In the genomic region with DNA sequence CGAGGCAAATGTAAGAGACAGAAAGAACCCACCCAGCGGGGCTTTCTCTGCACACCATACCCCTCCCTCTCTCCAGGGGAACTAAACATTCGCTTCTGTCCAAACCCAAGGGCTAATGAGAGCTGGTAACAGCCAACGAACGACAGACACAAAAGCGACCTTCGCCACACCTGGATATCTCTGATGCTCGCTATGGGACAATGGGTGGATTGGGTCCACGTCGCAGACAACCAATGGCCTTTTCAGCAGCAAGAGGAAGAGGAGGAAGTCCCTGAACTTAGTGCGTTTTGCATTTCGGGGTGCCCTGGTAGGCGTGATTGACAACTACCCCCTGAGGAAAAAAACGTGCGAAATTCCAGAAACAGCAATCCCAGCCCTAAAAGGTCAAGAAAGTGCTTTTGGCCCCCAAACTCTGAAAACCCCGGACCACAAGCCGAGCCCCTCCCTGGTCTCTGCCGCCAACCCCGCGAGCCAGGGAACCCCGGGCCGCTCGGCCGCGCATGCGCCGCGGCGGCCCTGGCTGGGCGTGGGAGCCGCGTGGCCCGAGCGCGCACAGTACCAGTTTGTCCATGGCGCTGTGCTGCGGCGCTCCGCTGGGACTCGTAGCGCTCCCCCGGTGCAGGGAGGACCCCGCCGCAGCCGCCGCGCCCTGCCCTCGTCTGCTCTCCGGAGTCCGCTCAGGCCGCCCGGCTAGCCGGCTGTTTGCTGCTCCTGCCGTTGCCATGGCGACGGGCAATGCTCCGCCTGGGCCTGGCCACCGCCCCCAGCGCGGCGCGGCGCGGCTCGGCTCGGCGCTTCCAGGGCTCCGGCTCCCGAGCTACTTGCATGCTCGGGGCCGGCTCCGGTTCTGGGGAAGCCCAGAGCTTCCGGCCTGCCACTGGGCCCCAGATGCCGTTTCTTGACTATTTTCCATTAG, we compare ENCODE assay signal across 8 cellular contexts.
A peak's percentile ranks its signal among the peaks of the same experiment; 100 is the strongest.
DNase-seq lines count a peak whose midpoint lies in the region; ATAC-seq and TF ChIP-seq lines count a peak whose summit lies in the region.

No MANE protein-coding gene starts in this region.

- peak overlapping the region; percentile 59 for H3K27ac ChIP-seq in RWPE2 (ENCODE audit: poor library complexity, severe bottlenecking)
- H3K27ac ChIP-seq in body of pancreas: peak overlapping the region; percentile 17 to 78 (median 71)

- H3K4me3 ChIP-seq in HAP-1: peak overlapping the region; percentile 42
- H3K4me3 ChIP-seq in LNCaP clone FGC (ENCODE audit: low read depth, low read length): peak overlapping the region; percentile 67
- H3K4me3 ChIP-seq in RWPE2 (ENCODE audit: severe bottlenecking): peak overlapping the region; percentile 61
- H3K4me3 ChIP-seq in body of pancreas: peak overlapping the region; percentile 2 to 14

- H3K36me3 ChIP-seq in HAP-1 (replicated peaks) (no peaks in the 10 kb centered on the region), RWPE2 (ENCODE audit: low read depth) (no peaks in the 10 kb centered on the region), body of pancreas (replicated peaks in 1 of 2; ENCODE audit: insufficient read depth in 1 of 2, low read depth in 2 of 2) (no peaks in the 10 kb centered on the region)

- no peaks in the 10 kb centered on the region for H3K9me3 ChIP-seq in HAP-1
- no peaks in the 10 kb centered on the region for H3K9me3 ChIP-seq in RWPE2 (ENCODE audit: severe bottlenecking)
- no peaks in the 10 kb centered on the region for H3K9me3 ChIP-seq in body of pancreas

- ATAC-seq in RWPE2 (ENCODE audit: low read depth) (peak; percentile 88), body of pancreas (peak; percentile 89)

- DNase-seq in HAP-1 (ENCODE audit: low spot score in 2 of 2) (peak; percentile 84 to 92), LNCaP clone FGC (ENCODE audit: low read depth) (peak; percentile 50), RWPE2 (ENCODE audit: low spot score) (peak; percentile 97), body of pancreas (peak; percentile 89 to 95 (median 94)), iPS DF 19.7 (ENCODE audit: low read depth, low spot score) (peak; percentile 56), putamen (ENCODE audit: low spot score) (peak; percentile 76)
- DNase-seq in effector CD4-positive, alpha-beta T cell: no peak

- in situ Hi-C loops in HAP-1 (cut with MboI; ENCODE audit: low sequenced_read_pairs): no loop called here

- intact Hi-C loops in body of pancreas (cut with DNase I): no loop called here

- 1 to 2% methylated on average over 21 to 66 of the region's 74 CpGs for WGBS in body of pancreas, 2 donors

- H3K4me1 ChIP-seq in HAP-1 (peaks cover 12% of the 10 kb centered on the region), RWPE2 (ENCODE audit: insufficient read depth, poor library complexity, severe bottlenecking) (peaks cover 26% of the 10 kb centered on the region), body of pancreas (peaks cover 27% of the 10 kb centered on the region)

- peak; percentile 49 to 58 (median 55) for TF ChIP-seq POLR2A in body of pancreas (IDR thresholded peaks at IDR 0.05)

- TF ChIP-seq CTCF in GM12872 (IDR thresholded peaks at IDR 0.05; ENCODE audit: insufficient read depth, low read depth, low read length): peak; percentile 19; the same call in 1 of the 3 replicates
- peak; percentile 10; the same call in 1 of the 2 replicates for TF ChIP-seq CTCF in LNCaP clone FGC (IDR thresholded peaks at IDR 0.05; ENCODE audit: control insufficient read depth, extremely low read depth, insufficient read depth)
- TF ChIP-seq CTCF in RWPE2 (IDR thresholded peaks at IDR 0.05; ENCODE audit: poor library complexity, severe bottlenecking): peak; percentile 49
- TF ChIP-seq CTCF in body of pancreas (IDR thresholded peaks at IDR 0.05): peak in 3 of 7 experiments; percentile 8 to 34 (median 8)

- H3K27me3 ChIP-seq in HAP-1 (ENCODE audit: low read depth): no peaks in the 10 kb centered on the region; the same call in 1 of the 2 replicates
- H3K27me3 ChIP-seq in RWPE2 (ENCODE audit: insufficient read depth, poor library complexity, severe bottlenecking): no peaks in the 10 kb centered on the region
- H3K27me3 ChIP-seq in body of pancreas: no peaks in the 10 kb centered on the region

Comparison
In these comparisons a context has a peak if more than half of its experiments do, and no peak if none do; other contexts are left out.
1. H3K4me3 ChIP-seq: peak in every context shown above with its lines; median percentile 67 in LNCaP clone FGC; 61 in RWPE2; 42 in HAP-1; 8 in body of pancreas.